In genomic region chr1:77639056-77639455, GRCh38 we compare ENCODE assay signal across 16 cellular contexts. TPM values are rescaled to one million over a fixed set of nuclear protein-coding genes. Genes with fewer than 3 reads are reported as not detected.
DNase-seq lines count a peak whose midpoint lies in the region; TF ChIP-seq lines count a peak whose summit lies in the region.
"Had no signal": no experiment of that assay in that cellular context is flagged by ENCODE, and none has a peak within 500 bp of the region (broad histone marks: within the 10 kb centered on the region; RNA-seq: fewer than 3 reads in every experiment).

No MANE protein-coding gene starts in this region.

- no peaks in the 10 kb centered on the region; the same call in 1 of the 2 replicates for H3K4me1 ChIP-seq in PC-9 (replicated peaks; ENCODE audit: insufficient read depth)
- H3K4me1 ChIP-seq: transverse colon had no signal

- H3K79me2 ChIP-seq in PC-9 (ENCODE audit: low read depth) = peaks cover 70% of the 10 kb centered on the region

- H2AFZ ChIP-seq in PC-9 = no peak overlapping the region

- peaks cover 15% of the 10 kb centered on the region for H3F3A ChIP-seq in PC-9 (ENCODE audit: insufficient read depth, low read depth)

- no peaks in the 10 kb centered on the region for H3K9me3 ChIP-seq in PC-9 (ENCODE audit: insufficient read depth, low read depth)
- H3K9me3 ChIP-seq: transverse colon had no signal

- H3K4me3 ChIP-seq in PC-9 = no peak overlapping the region
- H3K4me3 ChIP-seq: transverse colon had no signal

- no peak overlapping the region for H3K4me2 ChIP-seq in PC-9

- peaks cover 23% of the 10 kb centered on the region for H3K36me3 ChIP-seq in PC-9 (ENCODE audit: low read depth)

- TF ChIP-seq CTCF in PC-9 (conservative IDR thresholded peaks at IDR 0.05) = no peak

- H3K9me2 ChIP-seq in PC-9 (ENCODE audit: insufficient read depth) = no peaks in the 10 kb centered on the region

- CTCF ChIA-PET in PC-9 (lab: Charles Lee) = no interaction called here

- H3K27me3 ChIP-seq in PC-9 (ENCODE audit: insufficient read depth, low read depth) = no peaks in the 10 kb centered on the region
- H3K27me3 ChIP-seq: transverse colon had no signal

- DNase-seq in ELR (ENCODE audit: low read depth) (peak; percentile 89), PC-9 (peak in 1 of 2 experiments; percentile 47), epithelial cell of prostate (ENCODE audit: low read depth, low spot score) (no peak), renal cortical epithelial cell (ENCODE audit: low read depth) (peak; percentile 71), NCI-H2107 treated with DMSO at 0.1 percent for 48 hours (lab: John Stamatoyannopoulos, UW; ENCODE audit: unreplicated experiment) (no peak), cortex of kidney (lab: John Stamatoyannopoulos, UW) (no peak), ureter (ENCODE audit: low spot score) (no peak), NCI-H1930 (lab: John Stamatoyannopoulos, UW) (no peak)
- DNase-seq: activated CD8-positive, alpha-beta memory T cell treated with anti-CD3 and anti-CD28 coated beads for 24 hours; activated naive CD8-positive, alpha-beta T cell treated with anti-CD3 and anti-CD28 coated beads, Interleukin-2, amount 10 ng/mL, durations not matched to agents 7 days and 5 days; hippocampal formation; NCI-H1092 treated with DMSO at 0.1 percent for 48 hours; NCI-H446; occipital lobe; OCI-M1; transverse colon had no signal

- intact Hi-C loops in PC-9 (cut with micrococcal nuclease; ENCODE audit: unreplicated experiment) = no loop called here

- H3K27ac ChIP-seq in PC-9 = 0 out of 2 replicates have a peak overlapping the region, but pooled peaks have one; percentile 17
- H3K27ac ChIP-seq in epithelial cell of prostate = peak overlapping the region; percentile 27
- H3K27ac ChIP-seq: transverse colon had no signal

- no TSS peak for BruUV-seq in PC-9 (replicated peaks; lab: Mats Ljungman, UMichigan)

- peaks cover 54% of the 10 kb centered on the region for H4K20me1 ChIP-seq in PC-9 (ENCODE audit: insufficient read depth)

- POLR2A ChIA-PET in PC-9 (lab: Charles Lee; ENCODE audit: unreplicated experiment) = no interaction called here

RNA-seq across cellular contexts. Expression of gene ZZZ3, which starts 43.4 kb away (rescaled TPM):
- total RNA-seq in PC-9 (2021) = 48.4 and 49.8 TPM in 2 replicates
- 88.9 and 118 TPM in 2 replicates for total RNA-seq in renal cortical epithelial cell
- 77.2 TPM for total RNA-seq in ureter

Comparison
In these comparisons a context has a peak if more than half of its experiments do, and no peak if none do; other contexts are left out.
1. DNase-seq: peak in ELR (single experiment) and renal cortical epithelial cell (single experiment); none in epithelial cell of prostate (single experiment), NCI-H2107 treated with DMSO at 0.1 percent for 48 hours (single experiment), cortex of kidney (single experiment), ureter (single experiment) and NCI-H1930 (0 of 2).